17 cellular contexts compared by ENCODE assay signal in genomic region chr12:116984098-116984497, GRCh38.
"Had no signal": no experiment of that assay in that cellular context is flagged by ENCODE, and none has a peak within 500 bp of the region (broad histone marks: within the 10 kb centered on the region; RNA-seq: fewer than 3 reads in every experiment).

No MANE protein-coding gene starts in this region.

- H3K27ac ChIP-seq: RWPE1 had no signal

- DNase-seq: KBM-7, MV-4-11, NCI-H1048, NCI-H1105, NCI-H1417, NCI-H1436 treated with DMSO at 0.1 percent for 48 hours, NCI-H1694, NCI-H187 treated with DMSO at 0.1 percent for 48 hours, NCI-H2029 treated with DMSO at 0.1 percent for 48 hours, NCI-H226, NCI-H446, NCI-H510A, NCI-H524 treated with DMSO at 0.1 percent for 48 hours, NCI-H69, NCI-H774, SHP77 had no signal
